ENCODE assay signal across 8 cellular contexts in genomic region chr2:137888845-137889244, GRCh38.
A peak's percentile ranks its signal among the peaks of the same experiment; 100 is the strongest.
DNase-seq lines count a peak whose midpoint lies in the region; ATAC-seq and TF ChIP-seq lines count a peak whose summit lies in the region.

No MANE protein-coding gene starts in this region.

- WGBS in gastroesophageal sphincter (ENCODE audit: low coverage in 1 of 2), 2 donors = 30 to 34% methylated on average over 3 to 7 of the region's 8 CpGs

- DNase-seq in Right ventricle myocardium superior (peak; percentile 47), left cardiac atrium (no peak), NCI-H460 (ENCODE audit: extremely low read depth, low read depth) (peak; percentile 34), epithelial cell of esophagus (ENCODE audit: low read depth) (peak; percentile 62), putamen (ENCODE audit: low spot score) (peak; percentile 47), epidermal melanocyte (ENCODE audit: insufficient read length, low spot score) (no peak), KG1 (lab: John Stamatoyannopoulos, UW) (no peak)

- H3K27ac ChIP-seq in gastroesophageal sphincter = no peak overlapping the region

- TF ChIP-seq CTCF in epithelial cell of esophagus (IDR thresholded peaks at IDR 0.05; ENCODE audit: insufficient read depth, low read depth, low read length, missing control alignments) (peak; percentile 72), gastroesophageal sphincter (IDR thresholded peaks at IDR 0.05) (peak in 1 of 4 experiments; percentile 21)

- H3K36me3 ChIP-seq in gastroesophageal sphincter = no peaks in the 10 kb centered on the region

- ATAC-seq in Right ventricle myocardium superior (ENCODE audit: poor library complexity) (no peak), left cardiac atrium (no peak), gastroesophageal sphincter (no peak)

- no peaks in the 10 kb centered on the region for H3K27me3 ChIP-seq in gastroesophageal sphincter

- TF ChIP-seq POLR2A in gastroesophageal sphincter (IDR thresholded peaks at IDR 0.05) = no peak

- TF ChIP-seq EP300 in gastroesophageal sphincter (IDR thresholded peaks at IDR 0.05) = no peak

- H3K4me1 ChIP-seq in gastroesophageal sphincter = no peaks in the 10 kb centered on the region

- H3K4me3 ChIP-seq in epithelial cell of esophagus (ENCODE audit: low read length) (no peak overlapping the region), gastroesophageal sphincter (no peak overlapping the region)

- H3K9me3 ChIP-seq in gastroesophageal sphincter = no peaks in the 10 kb centered on the region

- intact Hi-C loops in Right ventricle myocardium superior (cut with DNase I) (no loop called here), left cardiac atrium (cut with DNase I) (no loop called here)

Comparison
In these comparisons a context has a peak if more than half of its experiments do, and no peak if none do; other contexts are left out.
1. DNase-seq: peak in Right ventricle myocardium superior (single experiment), NCI-H460 (single experiment), epithelial cell of esophagus (single experiment) and putamen (single experiment); none in left cardiac atrium (single experiment), epidermal melanocyte (single experiment) and KG1 (single experiment).